1 cellular context compared by ENCODE assay signal in the genomic region with DNA sequence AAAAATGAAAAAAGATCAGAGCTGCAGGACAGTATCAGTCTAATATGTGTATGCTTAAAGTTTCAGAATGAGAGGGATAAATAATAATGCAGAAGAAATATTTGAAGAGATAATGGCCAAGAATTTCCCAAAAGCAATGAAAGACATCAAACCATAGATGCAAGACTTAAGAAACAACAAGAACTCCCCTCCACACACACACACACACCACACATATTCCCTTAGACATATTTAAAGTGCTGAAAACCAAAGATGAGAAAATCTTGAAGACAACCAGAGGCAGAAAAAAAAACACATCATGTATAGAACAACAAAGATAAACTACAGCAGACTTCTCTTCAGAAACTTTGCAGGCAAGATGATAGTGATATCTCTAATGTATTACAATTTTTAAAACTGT.
TF ChIP-seq lines count a peak whose summit lies in the region.

No MANE protein-coding gene starts in this region.

TF ChIP-seq in endothelial cell of umbilical vein, 7 proteins besides CTCF, POLR2A, EP300 and RAD21:
- TF ChIP-seq JUN (IDR thresholded peaks at IDR 0.05; ENCODE audit: borderline replicate concordance, insufficient read depth, insufficient read length, low read depth) (no peak), FOS (IDR thresholded peaks at IDR 0.05; ENCODE audit: borderline replicate concordance, insufficient read depth, low read length) (no peak), MYC (IDR thresholded peaks at IDR 0.05; ENCODE audit: low read depth, low read length) (no peak), GATA2 (IDR thresholded peaks at IDR 0.05; ENCODE audit: insufficient read depth, insufficient read length, low read depth, low read length) (no peak), EZH2 (IDR thresholded peaks at IDR 0.05; ENCODE audit: borderline replicate concordance, low read depth, low read length, severe bottlenecking) (no peak), MAX (IDR thresholded peaks at IDR 0.05; ENCODE audit: insufficient read depth, insufficient read length) (no peak), POLR2AphosphoS5 (IDR thresholded peaks at IDR 0.05; ENCODE audit: insufficient read depth, low read depth, low read length) (no peak)
